Comparison of ENCODE assay signal across 8 cellular contexts in genomic region chr3:194142156-194142910, GRCh38. TPM values are rescaled to one million over a fixed set of nuclear protein-coding genes. Genes with fewer than 3 reads are reported as not detected.
DNase-seq lines count a peak whose midpoint lies in the region; ATAC-seq, FAIRE-seq and TF ChIP-seq lines count a peak whose summit lies in the region.

No MANE protein-coding gene starts in this region.

- no peak for ATAC-seq in activated T-cell treated with anti-CD3 and anti-CD28 coated beads, Interleukin-2, amount 50 U/mL, for 4 hours
- ATAC-seq in GM18517 (IDR thresholded peaks at IDR 0.05; ENCODE audit: unreplicated experiment) (no peak), GM18511 (IDR thresholded peaks at IDR 0.05; ENCODE audit: unreplicated experiment) (no peak)

- H3K4me1 Mint-ChIP-seq in activated T-cell treated with anti-CD3 and anti-CD28 coated beads, Interleukin-2, amount 50 U/mL, for 4 hours (ENCODE audit: low read depth), result peaks cover 18% of the 10 kb centered on the region

- no peaks in the 10 kb centered on the region for H3K9me3 Mint-ChIP-seq in activated T-cell treated with anti-CD3 and anti-CD28 coated beads, Interleukin-2, amount 50 U/mL, for 4 hours

- no peaks in the 10 kb centered on the region for H3K9me3 ChIP-seq in testis

- H3K27ac ChIP-seq in adipose tissue (ENCODE audit: low read depth, low read length), result peak overlapping the region; percentile 83
- H3K27ac ChIP-seq in layer of hippocampus (ENCODE audit: low read depth, low read length), result peak overlapping the region; percentile 82
- peak overlapping the region; percentile 75 for H3K27ac ChIP-seq in testis

- H3K36me3 Mint-ChIP-seq in activated T-cell treated with anti-CD3 and anti-CD28 coated beads, Interleukin-2, amount 50 U/mL, for 4 hours (ENCODE audit: insufficient read depth), result no peaks in the 10 kb centered on the region

- peaks cover 36% of the 10 kb centered on the region for H3K4me1 ChIP-seq in testis

- no peaks in the 10 kb centered on the region for H3K27me3 ChIP-seq in layer of hippocampus (ENCODE audit: control insufficient read depth, insufficient read depth, low read length)
- H3K27me3 ChIP-seq in testis, result no peaks in the 10 kb centered on the region

- intact Hi-C loops in testis (cut with DNase I; ENCODE audit: low total_unique reads), result loop anchor here (5.0 kb wide), 2 partner anchors 165 to 360 kb away; no protein-coding TSS in a partner anchor

- H3K27me3 Mint-ChIP-seq in activated T-cell treated with anti-CD3 and anti-CD28 coated beads, Interleukin-2, amount 50 U/mL, for 4 hours (ENCODE audit: low read depth), result peaks cover 32% of the 10 kb centered on the region

- H3K4me3 Mint-ChIP-seq in activated T-cell treated with anti-CD3 and anti-CD28 coated beads, Interleukin-2, amount 50 U/mL, for 4 hours, result peak overlapping the region; percentile 72

- peak overlapping the region in 1 of 2 donors; percentile 37 for H3K4me3 ChIP-seq in testis

- peak; percentile 26 for DNase-seq in activated T-cell treated with anti-CD3 and anti-CD28 coated beads, Interleukin-2, amount 50 U/mL, for 4 hours
- DNase-seq in activated T-cell treated with anti-CD3 and anti-CD28 coated beads for 4 hours, result no peak
- peak; percentile 87 for DNase-seq in testis
- no peak for DNase-seq in GM12891 (ENCODE audit: insufficient read length, low spot score)

- WGBS in adipose tissue, 3 donors, result 27 to 33% (median 33%) methylated on average over 14 of the region's 14 CpGs
- WGBS in testis, 2 donors, result 23 to 32% methylated on average over 14 of the region's 14 CpGs

- H3K36me3 ChIP-seq in testis (ENCODE audit: low read depth, missing control alignments), result no peaks in the 10 kb centered on the region

- FAIRE-seq in GM12891 (lab: Jason Lieb, UNC), result no peak

- no peak for TF ChIP-seq POLR2A in testis (IDR thresholded peaks at IDR 0.05)
- no peak for TF ChIP-seq POLR2A in GM12891 (IDR thresholded peaks at IDR 0.05; ENCODE audit: low read depth, low read length)

- no peak for TF ChIP-seq CTCF in testis (IDR thresholded peaks at IDR 0.05)

TF ChIP-seq in GM12891, 5 proteins besides CTCF, POLR2A, EP300 and RAD21:
- TF ChIP-seq SPI1 (IDR thresholded peaks at IDR 0.05; ENCODE audit: low read depth, low read length), result no peak
- TF ChIP-seq POLR2AphosphoS5 (IDR thresholded peaks at IDR 0.05; ENCODE audit: low read depth, low read length), result no peak
- TF ChIP-seq POU2F2 (IDR thresholded peaks at IDR 0.05; ENCODE audit: low read depth, low read length), result no peak
- no peak for TF ChIP-seq PAX5 (IDR thresholded peaks at IDR 0.05; ENCODE audit: insufficient read depth, low read length, severe bottlenecking)
- TF ChIP-seq TAF1 (IDR thresholded peaks at IDR 0.05; ENCODE audit: low read depth, low read length), result no peak

RNA-seq across cellular contexts. Expression of gene HES1, which starts 6.4 kb away (rescaled TPM):
- total RNA-seq in activated T-cell treated with anti-CD3 and anti-CD28 coated beads, Interleukin-2, amount 50 U/mL, for 4 hours, result under 1 TPM; 0.23 to 0.52 (median 0.37) TPM
- 10 to 100 TPM; 16.0 to 39.1 (median 17.4) TPM for polyA plus RNA-seq in adipose tissue
- 10 to 100 TPM; 38.9 to 41.1 TPM for total RNA-seq in testis
- 17.5 TPM for polyA plus RNA-seq in testis (ENCODE audit: insufficient read depth, low read depth, low replicate concordance)
- polyA plus RNA-seq in GM12891 (2012; ENCODE audit: low read depth, missing spikeins), result 10.6 TPM

Comparison
In these comparisons a context has a peak if more than half of its experiments do, and no peak if none do; other contexts are left out.
1. DNase-seq: peak in activated T-cell treated with anti-CD3 and anti-CD28 coated beads, Interleukin-2, amount 50 U/mL, for 4 hours (single experiment) and testis (single experiment); none in activated T-cell treated with anti-CD3 and anti-CD28 coated beads for 4 hours (single experiment) and GM12891 (single experiment).
2. RNA of gene HES1, which starts 6.4 kb away (total RNA-seq): 38.9 to 41.1 TPM in testis; 0.23 to 0.52 TPM in activated T-cell treated with anti-CD3 and anti-CD28 coated beads, Interleukin-2, amount 50 U/mL, for 4 hours; every median in the first group is over 10 times any median in the second.
3. Peak in every context shown above with its lines, with median percentiles within 50 percentile points of each other: H3K27ac ChIP-seq.